14 cellular contexts compared by ENCODE assay signal in the genomic region with DNA sequence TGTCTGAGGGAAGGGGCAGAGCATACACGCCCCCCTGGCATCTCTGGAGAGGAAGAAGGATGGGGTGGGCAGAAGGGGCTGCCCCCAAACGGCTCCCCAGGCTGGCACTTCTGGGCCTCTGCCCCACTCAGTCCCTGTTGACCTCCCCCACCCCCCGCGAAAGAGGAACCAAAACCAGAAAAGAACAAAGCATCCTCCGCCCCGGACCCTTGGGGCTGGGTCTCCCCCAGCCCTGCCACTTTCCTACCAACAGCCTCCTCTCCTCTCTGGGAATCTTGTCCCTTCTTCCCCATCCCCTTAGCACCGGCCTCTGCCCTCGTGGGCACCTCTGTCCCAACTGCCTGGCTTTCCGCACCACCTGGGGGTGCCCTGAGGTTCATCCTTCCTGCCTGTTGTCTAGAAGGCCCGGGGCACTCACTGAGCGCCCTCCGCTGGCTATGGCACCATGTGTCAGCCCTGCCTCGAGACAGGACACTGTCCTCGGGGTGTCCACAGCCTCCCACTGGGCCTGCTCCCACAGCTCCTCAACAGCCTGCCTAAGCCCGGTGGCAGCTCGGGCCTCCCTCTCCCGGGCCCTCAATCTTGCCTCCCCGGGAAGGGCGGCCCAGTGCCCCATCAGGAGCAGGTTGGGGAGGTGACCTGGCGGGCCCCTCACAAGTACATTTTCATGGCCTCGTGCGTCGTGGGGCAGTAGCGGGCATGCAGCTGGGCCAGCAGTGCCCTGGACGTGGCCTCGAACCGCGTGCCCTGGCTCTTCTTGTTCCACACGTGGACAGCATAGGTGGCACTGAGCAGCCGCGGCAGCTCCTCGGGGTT. TPM values are rescaled to one million over a fixed set of nuclear protein-coding genes. Genes with fewer than 3 reads are reported as not detected.
DNase-seq lines count a peak whose midpoint lies in the region; FAIRE-seq and TF ChIP-seq lines count a peak whose summit lies in the region.
"Had no signal": no experiment of that assay in that cellular context is flagged by ENCODE, and none has a peak within 500 bp of the region (broad histone marks: within the 10 kb centered on the region; RNA-seq: fewer than 3 reads in every experiment).

No MANE protein-coding gene starts in this region.

- no peak for FAIRE-seq in small intestine (lab: Jason Lieb, UNC)

- H3K36me3 ChIP-seq in Loucy (ENCODE audit: insufficient read depth, low read length) = no peaks in the 10 kb centered on the region
- peaks cover 20 to 56% (median 44%) of the 10 kb centered on the region in 4 donors for H3K36me3 ChIP-seq in esophagus muscularis mucosa
- peaks cover 11 to 42% (median 38%) of the 10 kb centered on the region in 4 donors for H3K36me3 ChIP-seq in stomach
- H3K36me3 ChIP-seq in small intestine (ENCODE audit: control insufficient read depth in 2 of 2, insufficient read depth in 2 of 2, low read length in 2 of 2) = no peaks in the 10 kb centered on the region

- no peaks in the 10 kb centered on the region for H3F3A ChIP-seq in Loucy (ENCODE audit: low read depth)

- H2AFZ ChIP-seq in Loucy (ENCODE audit: low read length) = no peak overlapping the region
- H2AFZ ChIP-seq: parathyroid adenoma had no signal

- TF ChIP-seq EP300 in esophagus muscularis mucosa (IDR thresholded peaks at IDR 0.05) (no peak), stomach (IDR thresholded peaks at IDR 0.05) (no peak)

- no peaks in the 10 kb centered on the region for H4K20me1 ChIP-seq in Loucy (ENCODE audit: insufficient read depth, low read length, poor library complexity, severe bottlenecking)

- H3K9ac ChIP-seq in Loucy (ENCODE audit: low read depth, low read length, poor library complexity, severe bottlenecking) = no peak overlapping the region
- H3K9ac ChIP-seq: parathyroid adenoma had no signal

- intact Hi-C loops in esophagus muscularis mucosa (cut with DNase I) (no loop called here), stomach (cut with DNase I; ENCODE audit: low total_unique reads) (no loop called here)

- H3K27ac ChIP-seq in esophagus muscularis mucosa (replicated peaks in 1 of 4) (peak overlapping the region; percentile 91 to 95 (median 94)), stomach (peak overlapping the region in 4 of 5 donors; percentile 26 to 91 (median 73)), small intestine (ENCODE audit: low read depth in 1 of 2, low read length in 1 of 2) (no peak overlapping the region)
- H3K27ac ChIP-seq: left lung, parathyroid adenoma had no signal

- no peaks in the 10 kb centered on the region for H3K4me1 ChIP-seq in Loucy (ENCODE audit: insufficient read depth, low read length, poor library complexity, severe bottlenecking)
- H3K4me1 ChIP-seq in esophagus muscularis mucosa = peaks cover 69 to 96% (median 86%) of the 10 kb centered on the region in 4 donors
- peaks cover 24 to 55% (median 38%) of the 10 kb centered on the region in 4 donors for H3K4me1 ChIP-seq in stomach
- H3K4me1 ChIP-seq in small intestine (ENCODE audit: control insufficient read depth in 2 of 2, insufficient read depth in 1 of 2, low read depth in 1 of 2, low read length in 1 of 2) = peaks cover 0 to 9% of the 10 kb centered on the region in 2 donors

- no peaks in the 10 kb centered on the region for H3K79me2 ChIP-seq in Loucy (ENCODE audit: insufficient read depth, low read length)
- H3K79me2 ChIP-seq: parathyroid adenoma had no signal

- TF ChIP-seq POLR2A in esophagus muscularis mucosa (IDR thresholded peaks at IDR 0.05; ENCODE audit: low read depth) = no peak
- no peak for TF ChIP-seq POLR2A in stomach (IDR thresholded peaks at IDR 0.05)

- H3K4me3 ChIP-seq in GM12875 (ENCODE audit: low read depth, low read length) (no peak overlapping the region), Loucy (ENCODE audit: low read length, poor library complexity, severe bottlenecking) (no peak overlapping the region), esophagus muscularis mucosa (no peak overlapping the region), stomach (no peak overlapping the region), small intestine (ENCODE audit: low read depth in 1 of 2, low read length in 2 of 2) (no peak overlapping the region)
- H3K4me3 ChIP-seq: left lung had no signal

- H3K4me2 ChIP-seq in Loucy (ENCODE audit: low read depth, low read length, poor library complexity, severe bottlenecking) = no peak overlapping the region

- TF ChIP-seq CTCF in GM12875 (IDR thresholded peaks at IDR 0.05; ENCODE audit: borderline replicate concordance, insufficient read depth, low read depth, low read length) = peak; percentile 48
- TF ChIP-seq CTCF in Loucy (conservative IDR thresholded peaks at IDR 0.05; ENCODE audit: low read length) = peak; percentile 27
- no peak for TF ChIP-seq CTCF in esophagus muscularis mucosa (IDR thresholded peaks at IDR 0.05)
- no peak for TF ChIP-seq CTCF in stomach (IDR thresholded peaks at IDR 0.05)

- no peak for DNase-seq in esophagus muscularis mucosa (ENCODE audit: extremely low spot score)
- no peak for DNase-seq in stomach
- DNase-seq in small intestine = no peak
- DNase-seq in stimulated activated CD4-positive, alpha-beta T cell treated with anti-CD3 and anti-CD28 coated beads, Interleukin-4, amount 100 ng/mL, for 24 hours = no peak
- DNase-seq in HuH-7.5 (ENCODE audit: low spot score) = no peak
- no peak for DNase-seq in activated CD4-positive, alpha-beta T cell treated with anti-CD3 and anti-CD28 coated beads, Interleukin-2, amount 50 U/mL, for 48 hours
- DNase-seq: DMS 273 treated with DMSO at 0.1 percent for 48 hours, glutamatergic neuron, NCI-H1930 had no signal

- WGBS in esophagus muscularis mucosa = 85% methylated on average over 19 of the region's 32 CpGs
- 82 to 90% (median 86%) methylated on average over 19 to 32 of the region's 32 CpGs for WGBS in stomach, 5 donors
- WGBS in small intestine, 3 donors = 83 to 91% (median 85%) methylated on average over 30 to 32 of the region's 32 CpGs

- no peaks in the 10 kb centered on the region for H3K9me3 ChIP-seq in Loucy (ENCODE audit: insufficient read depth, low read depth, low read length)
- no peaks in the 10 kb centered on the region for H3K9me3 ChIP-seq in esophagus muscularis mucosa
- no peaks in the 10 kb centered on the region for H3K9me3 ChIP-seq in stomach
- H3K9me3 ChIP-seq in small intestine (ENCODE audit: control insufficient read depth, low read depth) = no peaks in the 10 kb centered on the region
- H3K9me3 ChIP-seq: left lung had no signal

- no peaks in the 10 kb centered on the region for H3K9me2 ChIP-seq in Loucy (replicated peaks; ENCODE audit: low read depth, low read length)

- H3K27me3 ChIP-seq in Loucy (ENCODE audit: insufficient read depth, low read length, poor library complexity, severe bottlenecking) (no peaks in the 10 kb centered on the region), esophagus muscularis mucosa (no peaks in the 10 kb centered on the region), stomach (no peaks in the 10 kb centered on the region), small intestine (ENCODE audit: control insufficient read depth in 2 of 2, insufficient read depth in 2 of 2, low read length in 2 of 2) (no peaks in the 10 kb centered on the region)
- H3K27me3 ChIP-seq: left lung had no signal

RNA-seq across cellular contexts. Expression of gene A4GALT, which starts 28.2 kb away (rescaled TPM):
- total RNA-seq in esophagus muscularis mucosa (10 to 100 TPM; 77.7 to 81.8 (median 79.1) TPM), stomach (10 to 100 TPM in 3 of 5 donors, 1 to 10 TPM in 2; 3.2 to 59.4 (median 13.3) TPM)
- polyA plus RNA-seq in stomach (10 to 100 TPM; 20.9 to 28.9 (median 23.9) TPM), small intestine (10 to 100 TPM in 1 of 3 donors, 1 to 10 TPM in 2; 1.1 to 23.0 (median 3.2) TPM)

RNA-seq across cellular contexts. Expression of gene CYB5R3, which starts 43.3 kb away (rescaled TPM):
- total RNA-seq in esophagus muscularis mucosa (100 to 1,000 TPM; 154 to 287 (median 221) TPM), stomach (100 to 1,000 TPM in 2 of 5 donors, 10 to 100 TPM in 3; 33.6 to 156 (median 44.6) TPM)
- polyA plus RNA-seq in stomach (100 to 1,000 TPM in 1 of 3 donors, 10 to 100 TPM in 2; 75.6 to 116 (median 88.5) TPM), small intestine (100 to 1,000 TPM in 2 of 3 donors, 10 to 100 TPM in 1; 70.0 to 136 (median 101) TPM)

RNA-seq across cellular contexts. Expression of gene ATP5MGL, which starts 52.0 kb away (rescaled TPM):
- total RNA-seq in esophagus muscularis mucosa = not detected
- total RNA-seq in stomach = under 1 TPM in 1 of 5 donors, not detected in 4; 0.73 TPM
- not detected for polyA plus RNA-seq in stomach
- under 1 TPM in 1 of 3 donors, not detected in 2; 0.10 TPM for polyA plus RNA-seq in small intestine
- total RNA-seq: HT-29 had no signal

Comparison
In these comparisons a context has a peak if more than half of its experiments do, and no peak if none do; other contexts are left out.
1. CTCF ChIP-seq: peak in GM12875 (single experiment) and Loucy (single experiment); none in esophagus muscularis mucosa (0 of 3) and stomach (0 of 7).
2. H3K27ac ChIP-seq: peak in esophagus muscularis mucosa (4 of 4) and stomach (4 of 5); none in small intestine (0 of 2).